ENCODE assay signal across 8 cellular contexts in the genomic region with DNA sequence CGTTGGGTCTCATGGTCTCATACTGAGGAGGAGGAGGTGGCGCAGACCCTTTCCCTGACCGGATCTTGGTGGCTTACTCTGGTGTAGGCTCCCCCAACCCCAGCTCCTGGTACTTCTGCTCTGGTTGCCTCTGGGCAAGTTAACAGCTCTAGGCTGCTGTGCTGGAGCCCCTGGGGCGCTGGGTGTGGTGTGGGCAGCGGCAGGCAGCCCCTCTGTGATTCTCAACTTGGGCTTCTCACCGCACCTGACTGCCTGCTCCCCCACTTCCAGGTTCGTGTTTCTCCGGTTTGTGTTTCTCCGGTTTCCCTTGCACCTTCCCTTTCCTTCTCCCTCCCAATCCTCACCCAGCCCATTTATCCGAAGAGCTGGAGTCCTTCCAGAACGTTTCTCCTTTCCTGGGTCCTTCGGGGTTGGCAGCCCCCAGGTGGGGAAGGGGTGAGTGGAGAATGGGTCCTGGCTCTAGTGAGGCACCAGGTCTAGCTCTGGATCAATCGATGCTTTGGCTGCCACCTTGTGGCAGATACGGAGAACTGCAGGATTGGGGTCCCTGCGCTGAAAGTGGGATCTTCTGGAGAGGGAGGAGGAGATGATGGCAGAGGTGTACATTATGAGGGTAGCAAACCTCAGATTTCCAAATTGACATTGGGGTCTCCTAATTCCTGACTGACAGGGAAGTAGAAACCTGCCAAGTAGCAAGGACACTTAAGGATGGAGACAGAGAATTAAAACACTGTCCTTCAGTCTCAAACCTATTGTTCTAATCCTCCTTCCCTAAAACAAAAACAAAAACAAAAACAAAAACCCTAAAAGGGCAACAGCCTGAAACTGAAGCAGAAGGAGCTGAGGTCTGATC. TPM values are rescaled to one million over a fixed set of nuclear protein-coding genes. Genes with fewer than 3 reads are reported as not detected.
DNase-seq lines count a peak whose midpoint lies in the region; ATAC-seq and TF ChIP-seq lines count a peak whose summit lies in the region.

No MANE protein-coding gene starts in this region.

- peaks cover 8% of the 10 kb centered on the region for H3K27me3 Mint-ChIP-seq in nephron (ENCODE audit: low read depth)

- H3K27me3 ChIP-seq in DOHH2 (ENCODE audit: control insufficient read depth, low read length) (peaks cover 42% of the 10 kb centered on the region), OCI-LY1 (ENCODE audit: insufficient read depth, low read length) (no peaks in the 10 kb centered on the region), esophagus squamous epithelium (peaks cover 0 to 93% (median 17%) of the 10 kb centered on the region in 4 donors), tibial artery (peaks cover 0 to 50% of the 10 kb centered on the region in 2 donors)

- intact Hi-C loops in esophagus squamous epithelium (cut with DNase I), result no loop called here
- intact Hi-C loops in tibial artery (cut with DNase I; ENCODE audit: low total_unique reads), result loop anchor here (2.0 kb wide), 1 partner anchor 43 kb away; no protein-coding TSS in a partner anchor

- no peaks in the 10 kb centered on the region for H3K9me3 Mint-ChIP-seq in nephron

- H3K9ac ChIP-seq in OCI-LY1 (ENCODE audit: low read length), result no peak overlapping the region

- ATAC-seq in HG03565 (IDR thresholded peaks at IDR 0.05; ENCODE audit: unreplicated experiment) (peak; percentile 42), HG03457 (IDR thresholded peaks at IDR 0.05; ENCODE audit: unreplicated experiment) (no peak)

- H3K4me2 ChIP-seq in DOHH2 (ENCODE audit: low read length) (peak overlapping the region; percentile 64), OCI-LY1 (ENCODE audit: low read length) (peak overlapping the region; percentile 29; the same call in 1 of the 2 replicates)

- no peaks in the 10 kb centered on the region for H4K20me1 ChIP-seq in DOHH2 (ENCODE audit: control insufficient read depth, insufficient read depth, low read depth, low read length)
- H4K20me1 ChIP-seq in OCI-LY1 (ENCODE audit: insufficient read depth, low read length), result no peaks in the 10 kb centered on the region

- peaks cover 41% of the 10 kb centered on the region for H3K4me1 Mint-ChIP-seq in nephron

- peak overlapping the region in 2 of 3 experiments; percentile 4 to 9 for H3K4me3 Mint-ChIP-seq in nephron

- peaks cover 4% of the 10 kb centered on the region; the same call in 1 of the 2 replicates for H3F3A ChIP-seq in DOHH2 (ENCODE audit: control insufficient read depth, insufficient read depth)
- H3F3A ChIP-seq in OCI-LY1 (ENCODE audit: insufficient read depth, low read length), result no peaks in the 10 kb centered on the region

- no peaks in the 10 kb centered on the region for H3K36me3 Mint-ChIP-seq in nephron (ENCODE audit: low read depth)

- peak overlapping the region; percentile 1 to 11 (median 4) for H3K27ac Mint-ChIP-seq in nephron

- no peaks in the 10 kb centered on the region for H3K9me3 ChIP-seq in DOHH2 (ENCODE audit: control insufficient read depth, insufficient read depth, low read length)
- no peaks in the 10 kb centered on the region for H3K9me3 ChIP-seq in OCI-LY1 (ENCODE audit: low read length)
- no peaks in the 10 kb centered on the region for H3K9me3 ChIP-seq in esophagus squamous epithelium
- no peaks in the 10 kb centered on the region for H3K9me3 ChIP-seq in tibial artery

- H3K9me2 ChIP-seq in DOHH2 (replicated peaks; ENCODE audit: control insufficient read depth, low read length) (no peaks in the 10 kb centered on the region), OCI-LY1 (ENCODE audit: low read depth, low read length) (no peaks in the 10 kb centered on the region)

- peaks cover 32% of the 10 kb centered on the region for H3K4me1 ChIP-seq in DOHH2 (ENCODE audit: control insufficient read depth, low read length)
- peaks cover 12% of the 10 kb centered on the region for H3K4me1 ChIP-seq in OCI-LY1 (ENCODE audit: insufficient read depth, low read length, severe bottlenecking)
- peaks cover 0 to 28% (median 19%) of the 10 kb centered on the region in 3 donors for H3K4me1 ChIP-seq in esophagus squamous epithelium
- H3K4me1 ChIP-seq in tibial artery, result peaks cover 0 to 20% (median 10%) of the 10 kb centered on the region in 4 donors

- H3K4me3 ChIP-seq in DOHH2 (ENCODE audit: low read length) (peak overlapping the region; percentile 48), OCI-LY1 (ENCODE audit: low read depth, low read length, poor library complexity, severe bottlenecking) (no peak overlapping the region), esophagus squamous epithelium (peak overlapping the region in 2 of 4 donors; percentile 17 to 54), tibial artery (no peak overlapping the region)

- no peaks in the 10 kb centered on the region for H3K79me2 ChIP-seq in DOHH2 (ENCODE audit: control insufficient read depth, low read length)
- no peaks in the 10 kb centered on the region for H3K79me2 ChIP-seq in OCI-LY1 (ENCODE audit: insufficient read depth, low read length)

- H2AFZ ChIP-seq in OCI-LY1 (ENCODE audit: low read length), result no peak overlapping the region

- WGBS in esophagus squamous epithelium, 2 donors, result 16 to 19% methylated on average over 14 to 15 of the region's 15 CpGs

- H3K36me3 ChIP-seq in DOHH2 (ENCODE audit: control insufficient read depth, low read length) (no peaks in the 10 kb centered on the region), OCI-LY1 (ENCODE audit: insufficient read depth, low read length) (no peaks in the 10 kb centered on the region), esophagus squamous epithelium (no peaks in the 10 kb centered on the region), tibial artery (no peaks in the 10 kb centered on the region)

- no peak for TF ChIP-seq POLR2A in esophagus squamous epithelium (IDR thresholded peaks at IDR 0.05)

- H3K27ac ChIP-seq in DOHH2 (ENCODE audit: low read depth, low read length) (no peak overlapping the region), OCI-LY1 (ENCODE audit: low read depth, low read length, poor library complexity, severe bottlenecking) (no peak overlapping the region), esophagus squamous epithelium (no peak overlapping the region), tibial artery (no peak overlapping the region)

- DNase-seq in activated T-cell treated with anti-CD3 and anti-CD28 coated beads for 4 hours (peak; percentile 58), esophagus squamous epithelium (lab: John Stamatoyannopoulos, UW) (no peak), tibial artery (peak in 1 of 2 donors; percentile 12)

- TF ChIP-seq CTCF in DOHH2 (IDR thresholded peaks at IDR 0.05; ENCODE audit: low read depth, low read length, poor library complexity, severe bottlenecking) (peak; percentile 97), OCI-LY1 (IDR thresholded peaks at IDR 0.05; ENCODE audit: low read length) (peak; percentile 95), esophagus squamous epithelium (IDR thresholded peaks at IDR 0.05) (peak; percentile 78 to 99 (median 90)), nephron (IDR thresholded peaks at IDR 0.05; ENCODE audit: unreplicated experiment in 3 of 3) (peak; percentile 91 to 94 (median 94)), tibial artery (IDR thresholded peaks at IDR 0.05) (peak; percentile 90 to 93)

RNA-seq across cellular contexts. Expression of a gene that starts 8.3 kb away (rescaled TPM):
- total RNA-seq in esophagus squamous epithelium, result not detected

RNA-seq across cellular contexts. Expression of a gene that starts 16.3 kb away (rescaled TPM):
- 100 to 1,000 TPM in 1 of 4 donors, 10 to 100 TPM in 3; 29.5 to 159 (median 52.2) TPM for total RNA-seq in esophagus squamous epithelium
